In genomic region chr10:119162693-119163092, GRCh38 we compare ENCODE assay signal across 16 cellular contexts.
"Had no signal": no experiment of that assay in that cellular context is flagged by ENCODE, and none has a peak within 500 bp of the region (broad histone marks: within the 10 kb centered on the region; RNA-seq: fewer than 3 reads in every experiment).

No MANE protein-coding gene starts in this region.

- H3K27me3 ChIP-seq: neutrophil, right atrium auricular region, SJCRH30, tibial nerve had no signal

- H3K9me3 Mint-ChIP-seq: dendritic cell treated with granulocyte-macrophage colony-stimulating factor and Interleukin-4, amounts not matched to agents 40 ng/mL and 50 ng/mL, for 4 days; effector memory CD8-positive, alpha-beta T cell; naive B cell had no signal

- H3K27me3 Mint-ChIP-seq: dendritic cell treated with granulocyte-macrophage colony-stimulating factor and Interleukin-4, amounts not matched to agents 40 ng/mL and 50 ng/mL, for 4 days; effector memory CD8-positive, alpha-beta T cell; naive B cell had no signal

- ATAC-seq: effector memory CD8-positive, alpha-beta T cell; lower lobe of right lung had no signal

- H3K9me3 ChIP-seq: lower lobe of right lung, neutrophil, right atrium auricular region, SJCRH30, tibial nerve had no signal

- H3K4me3 Mint-ChIP-seq: dendritic cell treated with granulocyte-macrophage colony-stimulating factor and Interleukin-4, amounts not matched to agents 40 ng/mL and 50 ng/mL, for 4 days; effector memory CD8-positive, alpha-beta T cell had no signal

- DNase-seq: activated CD4-positive, alpha-beta T cell treated with anti-CD3 and anti-CD28 coated beads for 48 hours; activated naive CD4-positive, alpha-beta T cell; activated T-cell treated with anti-CD3 and anti-CD28 coated beads, Interleukin-2, amount 50 U/mL, for 48 hours; cerebellar nuclear complex; effector memory CD8-positive, alpha-beta T cell; hippocampal formation; lower lobe of right lung; midbrain; naive B cell; SJCRH30; WERI-Rb-1 had no signal

- H3K4me3 ChIP-seq: lower lobe of right lung, right atrium auricular region, SJCRH30, skin epidermis, tibial nerve had no signal

- H3K4me1 ChIP-seq: SJCRH30 had no signal

- H3K27ac ChIP-seq: lower lobe of right lung, neutrophil, right atrium auricular region, SJCRH30, skin epidermis, tibial nerve, WERI-Rb-1 had no signal
